ENCODE assay signal across 2 cellular contexts in genomic region chr10:70695241-70696030, GRCh38.
TF ChIP-seq lines count a peak whose summit lies in the region.

No MANE protein-coding gene starts in this region.

TF ChIP-seq in IMR-90, 13 proteins besides CTCF, POLR2A, EP300 and RAD21:
- TF ChIP-seq ELK1 (IDR thresholded peaks at IDR 0.05; ENCODE audit: borderline replicate concordance, low read depth, low read length) (no peak), FOS (IDR thresholded peaks at IDR 0.05; ENCODE audit: low read depth, low read length) (no peak), CEBPB (IDR thresholded peaks at IDR 0.05; ENCODE audit: low read depth, low read length) (no peak), RCOR1 (IDR thresholded peaks at IDR 0.05; ENCODE audit: insufficient replicate concordance, low read length) (no peak), RFX5 (IDR thresholded peaks at IDR 0.05; ENCODE audit: low read depth, low read length) (no peak), MXI1 (IDR thresholded peaks at IDR 0.05; ENCODE audit: borderline replicate concordance, low read depth, low read length) (no peak), SMC3 (IDR thresholded peaks at IDR 0.05; ENCODE audit: low read depth, low read length) (no peak), MAFK (IDR thresholded peaks at IDR 0.05; ENCODE audit: low read depth, low read length) (no peak), NFE2L2 (IDR thresholded peaks at IDR 0.05; ENCODE audit: low read depth, low read length) (no peak), USF2 (IDR thresholded peaks at IDR 0.05; ENCODE audit: low read depth, low read length) (no peak)

TF ChIP-seq in H1, 55 proteins besides CTCF, POLR2A, EP300 and RAD21:
- TF ChIP-seq CBX5 (IDR thresholded peaks at IDR 0.05; ENCODE audit: low read depth, low read length) (no peak), CTBP2 (IDR thresholded peaks at IDR 0.05; ENCODE audit: borderline replicate concordance, insufficient read depth, insufficient read length, low read length) (no peak), CREB1 (IDR thresholded peaks at IDR 0.05) (no peak), RFX5 (IDR thresholded peaks at IDR 0.05; ENCODE audit: borderline replicate concordance, low read depth, low read length) (no peak), SIX5 (IDR thresholded peaks at IDR 0.05; ENCODE audit: low read depth, low read length) (no peak), KDM5A (IDR thresholded peaks at IDR 0.05; ENCODE audit: low read length) (no peak), TAF7 (optimal IDR thresholded peaks at IDR 0.05; ENCODE audit: borderline replicate concordance, low read depth, low read length) (no peak), PHF8 (conservative IDR thresholded peaks at IDR 0.05; ENCODE audit: low read depth, low read length) (no peak), MAX (IDR thresholded peaks at IDR 0.05) (no peak), ATF3 (IDR thresholded peaks at IDR 0.05; ENCODE audit: insufficient read depth, low read depth, low read length) (no peak), RBBP5 (IDR thresholded peaks at IDR 0.05; ENCODE audit: borderline replicate concordance, low read depth, low read length) (no peak), ASH2L (IDR thresholded peaks at IDR 0.05; ENCODE audit: low read length) (no peak), TEAD4 (IDR thresholded peaks at IDR 0.05; ENCODE audit: low read depth, low read length) (no peak), EGR1 (IDR thresholded peaks at IDR 0.05; ENCODE audit: borderline replicate concordance, low read depth, low read length) (no peak), HDAC2 (IDR thresholded peaks at IDR 0.05; ENCODE audit: borderline replicate concordance in 1 of 2, low read depth in 2 of 2, low read length in 2 of 2) (no peak)
TF ChIP-seq in H1: peak in this region for 0.
